9 cellular contexts compared by ENCODE assay signal in genomic region chr21:38989745-38990423, GRCh38.
A peak's percentile ranks its signal among the peaks of the same experiment; 100 is the strongest.
DNase-seq lines count a peak whose midpoint lies in the region; ATAC-seq and TF ChIP-seq lines count a peak whose summit lies in the region.
"Had no signal": no experiment of that assay in that cellular context is flagged by ENCODE, and none has a peak within 500 bp of the region (broad histone marks: within the 10 kb centered on the region; RNA-seq: fewer than 3 reads in every experiment).

No MANE protein-coding gene starts in this region.

- H3K9me3 ChIP-seq in mesodermal cell (ENCODE audit: control insufficient read depth, low read length) = no peaks in the 10 kb centered on the region

- TF ChIP-seq CTCF in AG09309 (IDR thresholded peaks at IDR 0.05; ENCODE audit: control insufficient read depth, insufficient read depth, low read depth, low read length, missing control alignments) = no peak
- no peak for TF ChIP-seq CTCF in cardiac fibroblast (IDR thresholded peaks at IDR 0.05; ENCODE audit: low read depth, low read length)

- WGBS in mesodermal cell (ENCODE audit: insufficient coverage in 2 of 2), 2 experiments = 47 to 54% methylated on average over 12 to 15 of the region's 17 CpGs

- no peak for ATAC-seq in GM18519 (IDR thresholded peaks at IDR 0.05; ENCODE audit: low FRiP score, unreplicated experiment)
- no peak for ATAC-seq in GM18861 (IDR thresholded peaks at IDR 0.05; ENCODE audit: unreplicated experiment)

- H3K36me3 ChIP-seq in mesodermal cell (ENCODE audit: control insufficient read depth, insufficient read depth, low read length) = no peaks in the 10 kb centered on the region

- peak overlapping the region; percentile 60 for H3K27ac ChIP-seq in mesodermal cell (ENCODE audit: low read depth, low read length, severe bottlenecking)

- DNase-seq in AG09309 (ENCODE audit: low read depth) (peak; percentile 55), NCI-H1417 treated with DMSO at 0.1 percent for 48 hours (lab: John Stamatoyannopoulos, UW) (peak; percentile 72), cardiac fibroblast (ENCODE audit: low read depth in 2 of 2) (peak; percentile 79 to 93), GDM1 (lab: John Stamatoyannopoulos, UW) (no peak)
- no peak for DNase-seq in stimulated activated CD4-positive, alpha-beta T cell treated with anti-CD3 and anti-CD28 coated beads, Interleukin-4, amount 100 ng/mL, for 4 hours
- DNase-seq: activated CD4-positive, alpha-beta T cell treated with anti-CD3 and anti-CD28 coated beads, Interleukin-2, amount 10 ng/mL, durations not matched to agents 24 days and 14 days had no signal

- H3K4me1 ChIP-seq in mesodermal cell (ENCODE audit: control insufficient read depth, insufficient read depth, low read length, poor library complexity, severe bottlenecking) = peaks cover 25% of the 10 kb centered on the region

- no peak overlapping the region for H3K4me3 ChIP-seq in AG09309 (ENCODE audit: control insufficient read depth, low read depth, low read length)
- H3K4me3 ChIP-seq in cardiac fibroblast (replicated peaks in 1 of 2; ENCODE audit: low read depth in 2 of 2, low read length in 2 of 2) = no peak overlapping the region
- H3K4me3 ChIP-seq in mesodermal cell (ENCODE audit: extremely low read depth, insufficient read depth, low read length, poor library complexity, severe bottlenecking) = no peak overlapping the region

Comparison
In these comparisons a context has a peak if more than half of its experiments do, and no peak if none do; other contexts are left out.
1. DNase-seq: peak in AG09309 (single experiment), NCI-H1417 treated with DMSO at 0.1 percent for 48 hours (single experiment) and cardiac fibroblast (2 of 2); none in stimulated activated CD4-positive, alpha-beta T cell treated with anti-CD3 and anti-CD28 coated beads, Interleukin-4, amount 100 ng/mL, for 4 hours (0 of 2) and GDM1 (single experiment).